In the genomic region with DNA sequence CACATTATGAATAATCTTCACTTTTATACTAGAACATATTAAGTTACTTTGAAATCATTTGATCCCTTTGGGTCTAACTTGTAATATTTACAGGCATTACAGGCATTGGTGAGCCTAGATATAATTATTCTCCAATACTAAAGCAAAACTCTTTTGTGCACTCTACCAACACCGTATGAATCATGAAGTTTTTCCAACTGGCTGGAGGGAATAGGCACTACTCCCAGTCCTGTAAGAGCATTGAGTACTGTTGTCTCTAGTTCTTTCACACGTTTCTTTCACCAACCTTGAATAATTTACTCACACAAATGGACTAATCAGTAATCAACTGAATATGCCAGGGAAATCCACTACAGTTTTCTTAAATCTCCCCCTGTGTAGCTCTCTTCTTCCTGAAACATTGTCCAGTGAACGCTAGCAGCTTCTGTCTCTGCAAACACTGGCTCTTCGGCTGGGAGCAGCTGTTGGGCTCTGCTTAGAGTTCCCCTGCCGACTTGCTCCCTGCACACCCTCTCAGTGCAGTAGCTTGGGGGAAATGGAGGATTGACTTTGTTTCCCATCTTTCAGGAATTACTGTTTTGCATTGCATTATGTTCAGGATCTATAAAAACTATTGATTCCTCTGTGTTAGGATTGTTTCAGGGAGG, we compare ENCODE assay signal across 14 cellular contexts.
DNase-seq lines count a peak whose midpoint lies in the region; ATAC-seq and TF ChIP-seq lines count a peak whose summit lies in the region.
"Had no signal": no experiment of that assay in that cellular context is flagged by ENCODE, and none has a peak within 500 bp of the region (broad histone marks: within the 10 kb centered on the region; RNA-seq: fewer than 3 reads in every experiment).

No MANE protein-coding gene starts in this region.

- H3K27me3 ChIP-seq in heart left ventricle = no peaks in the 10 kb centered on the region
- no peaks in the 10 kb centered on the region for H3K27me3 ChIP-seq in skeletal muscle tissue (ENCODE audit: control insufficient read depth in 3 of 3, insufficient read depth in 3 of 3, low read length in 3 of 3)
- H3K27me3 ChIP-seq: brain microvascular endothelial cell had no signal

- no peaks in the 10 kb centered on the region for H3K36me3 ChIP-seq in heart left ventricle
- no peaks in the 10 kb centered on the region for H3K36me3 ChIP-seq in skeletal muscle tissue (ENCODE audit: control insufficient read depth in 3 of 3, insufficient read depth in 3 of 3, low read length in 3 of 3)
- H3K36me3 ChIP-seq: brain microvascular endothelial cell, uterus had no signal

- H3K9ac ChIP-seq in skeletal muscle tissue (ENCODE audit: low read depth in 1 of 3, low read length in 3 of 3) = no peak overlapping the region

- DNase-seq in NCI-H345 (lab: John Stamatoyannopoulos, UW) = peak; percentile 14
- no peak for DNase-seq in NCI-H345 treated with DMSO at 0.1 percent for 48 hours (lab: John Stamatoyannopoulos, UW; ENCODE audit: unreplicated experiment)
- peak; percentile 73 for DNase-seq in SHP77 treated with DMSO at 0.1 percent for 48 hours (lab: John Stamatoyannopoulos, UW)
- DNase-seq in heart left ventricle = peak in 3 of 5 donors; percentile 23 to 41 (median 38)
- no peak for DNase-seq in midbrain (lab: John Stamatoyannopoulos, UW)
- DNase-seq: activated CD4-positive, alpha-beta T cell treated with anti-CD3 and anti-CD28 coated beads for 1 hour; activated T-cell treated with anti-CD3 and anti-CD28 coated beads, Interleukin-2, amount 50 U/mL, for 72 hours; brain microvascular endothelial cell; erythroblast; natural killer cell; uterus had no signal

- ATAC-seq in heart left ventricle (peak; percentile 77 to 88 (median 86)), GM18870 (IDR thresholded peaks at IDR 0.05; ENCODE audit: unreplicated experiment) (no peak), GM19328 (IDR thresholded peaks at IDR 0.05; ENCODE audit: unreplicated experiment) (no peak)
- ATAC-seq: activated T-cell treated with anti-CD3 and anti-CD28 coated beads, Interleukin-2, amount 50 U/mL, for 72 hours; natural killer cell had no signal

- intact Hi-C loops in heart left ventricle (cut with DNase I) = no loop called here

- no peak for TF ChIP-seq POLR2A in heart left ventricle (IDR thresholded peaks at IDR 0.05)

- peak overlapping the region in 1 of 12 donors; percentile 35 for H3K4me3 ChIP-seq in heart left ventricle
- peak overlapping the region in 2 of 3 donors; percentile 12 to 33 for H3K4me3 ChIP-seq in skeletal muscle tissue (ENCODE audit: low read length in 3 of 3)
- H3K4me3 ChIP-seq: uterus had no signal

- H3K9me3 ChIP-seq in heart left ventricle (no peaks in the 10 kb centered on the region), skeletal muscle tissue (ENCODE audit: control insufficient read depth in 3 of 3, low read length in 3 of 3) (no peaks in the 10 kb centered on the region)
- H3K9me3 ChIP-seq: uterus had no signal

- WGBS in heart left ventricle, 4 donors = 30 to 38% (median 34%) methylated on average over 5 of the region's 5 CpGs

- TF ChIP-seq CTCF in heart left ventricle (IDR thresholded peaks at IDR 0.05) = no peak

- peak overlapping the region in 4 of 12 donors; percentile 14 to 57 (median 49) for H3K27ac ChIP-seq in heart left ventricle
- H3K27ac ChIP-seq in skeletal muscle tissue (ENCODE audit: low read depth, low read length) = no peak overlapping the region
- H3K27ac ChIP-seq: brain microvascular endothelial cell, uterus had no signal

- H3K4me1 ChIP-seq in heart left ventricle = peaks cover 0 to 4% (median 0%) of the 10 kb centered on the region in 12 donors
- no peaks in the 10 kb centered on the region for H3K4me1 ChIP-seq in skeletal muscle tissue (ENCODE audit: control insufficient read depth in 3 of 3, insufficient read depth in 3 of 3, low read length in 3 of 3)
- H3K4me1 ChIP-seq: uterus had no signal

Comparison
In these comparisons a context has a peak if more than half of its experiments do, and no peak if none do; other contexts are left out.
1. DNase-seq: peak in NCI-H345 (single experiment), SHP77 treated with DMSO at 0.1 percent for 48 hours (single experiment) and heart left ventricle (3 of 5); none in NCI-H345 treated with DMSO at 0.1 percent for 48 hours (single experiment) and midbrain (single experiment).
2. ATAC-seq: peak in heart left ventricle (4 of 4); none in GM18870 (single experiment) and GM19328 (single experiment).